9 cellular contexts compared by ENCODE assay signal in the genomic region with DNA sequence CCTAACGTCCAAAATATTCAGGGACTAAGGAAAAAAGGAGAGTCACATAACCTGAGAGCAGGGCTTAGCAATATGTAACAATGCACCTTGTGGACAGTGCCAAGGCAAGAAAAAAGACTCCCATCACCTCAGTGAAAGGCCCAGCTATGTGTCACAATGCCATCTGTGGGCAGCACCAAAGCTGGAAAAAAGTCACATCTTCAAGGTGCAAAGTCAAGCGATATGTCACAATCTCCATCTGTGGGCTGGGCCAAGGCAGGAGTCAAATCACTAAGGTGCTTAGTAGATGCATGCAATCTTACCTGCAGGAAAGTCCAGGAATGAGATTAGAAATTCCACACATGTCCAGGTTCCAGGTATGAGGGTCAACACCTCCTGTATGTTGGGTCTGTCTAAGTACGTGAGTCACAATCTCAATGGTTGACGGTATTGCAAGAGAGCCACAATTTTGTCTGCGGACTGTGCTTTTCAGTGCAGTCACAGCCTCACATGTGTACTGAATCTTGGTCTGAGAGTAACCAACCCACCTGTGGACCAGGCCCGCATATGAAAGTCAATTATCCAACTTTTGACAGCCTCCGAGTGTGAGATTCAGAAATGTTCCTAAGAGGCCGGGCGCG. TPM values are rescaled to one million over a fixed set of nuclear protein-coding genes. Genes with fewer than 3 reads are reported as not detected.
DNase-seq lines count a peak whose midpoint lies in the region; ATAC-seq, FAIRE-seq and TF ChIP-seq lines count a peak whose summit lies in the region.
"Had no signal": no experiment of that assay in that cellular context is flagged by ENCODE, and none has a peak within 500 bp of the region (broad histone marks: within the 10 kb centered on the region; RNA-seq: fewer than 3 reads in every experiment).

No MANE protein-coding gene starts in this region.

- H3K9me3 ChIP-seq in breast epithelium (no peaks in the 10 kb centered on the region), astrocyte (ENCODE audit: insufficient read depth, low read depth, low read length) (peaks cover 3% of the 10 kb centered on the region), right lobe of liver (no peaks in the 10 kb centered on the region), transverse colon (no peaks in the 10 kb centered on the region)

- peaks cover 14% of the 10 kb centered on the region for H3K9me3 Mint-ChIP-seq in MCF 10A (ENCODE audit: unreplicated experiment)
- peaks cover 5% of the 10 kb centered on the region for H3K9me3 Mint-ChIP-seq in astrocyte (ENCODE audit: unreplicated experiment)

- CTCF ChIA-PET in MCF 10A (lab: Yijun Ruan, JAX): no interaction called here

- no peak for TF ChIP-seq EP300 in transverse colon (IDR thresholded peaks at IDR 0.05; ENCODE audit: low read depth)

- H3K36me3 Mint-ChIP-seq in MCF 10A (ENCODE audit: insufficient read depth, unreplicated experiment) (no peaks in the 10 kb centered on the region), astrocyte (ENCODE audit: low read depth, unreplicated experiment) (peaks cover 10% of the 10 kb centered on the region)

- H4K20me1 ChIP-seq in astrocyte (ENCODE audit: insufficient read depth, low read length): no peaks in the 10 kb centered on the region

- H3K9ac ChIP-seq in astrocyte (ENCODE audit: low read length): peak overlapping the region; percentile 47

- DNase-seq in breast epithelium (ENCODE audit: low spot score in 2 of 2) (no peak), MCF 10A (ENCODE audit: unreplicated experiment) (no peak), astrocyte (ENCODE audit: low read depth) (no peak), right lobe of liver (no peak), transverse colon (no peak), putamen (ENCODE audit: low spot score) (no peak)

- H3K4me2 ChIP-seq in astrocyte (ENCODE audit: low read length): peak overlapping the region; percentile 81

- H3K4me3 Mint-ChIP-seq in MCF 10A (ENCODE audit: unreplicated experiment) (no peak overlapping the region), astrocyte (ENCODE audit: unreplicated experiment) (peak overlapping the region; percentile 93)

- intact Hi-C loops in breast epithelium (cut with DNase I; ENCODE audit: low total_unique reads): no loop called here
- intact Hi-C loops in MCF 10A (cut with micrococcal nuclease): no loop called here
- intact Hi-C loops in right lobe of liver (cut with DNase I): no loop called here
- intact Hi-C loops in transverse colon (cut with DNase I; ENCODE audit: low total_unique reads): no loop called here

- H3K4me1 Mint-ChIP-seq in MCF 10A (ENCODE audit: insufficient read depth, unreplicated experiment) (no peaks in the 10 kb centered on the region), astrocyte (ENCODE audit: low read depth, unreplicated experiment) (peaks cover 3% of the 10 kb centered on the region)

- no TSS peak for BruUV-seq in MCF 10A (replicated peaks; lab: Mats Ljungman, UMichigan)

- TF ChIP-seq CTCF in breast epithelium (IDR thresholded peaks at IDR 0.05) (no peak), MCF 10A (IDR thresholded peaks at IDR 0.05; ENCODE audit: unreplicated experiment) (no peak), astrocyte (IDR thresholded peaks at IDR 0.05; ENCODE audit: insufficient read depth, low read depth, low read length) (no peak), right lobe of liver (IDR thresholded peaks at IDR 0.05) (no peak), transverse colon (IDR thresholded peaks at IDR 0.05) (no peak)

- TF ChIP-seq POLR2A in breast epithelium (IDR thresholded peaks at IDR 0.05) (no peak), right lobe of liver (IDR thresholded peaks at IDR 0.05) (no peak), transverse colon (IDR thresholded peaks at IDR 0.05) (no peak)

- H3K79me2 ChIP-seq in astrocyte (ENCODE audit: insufficient read depth, low read length): peaks cover 38% of the 10 kb centered on the region

- POLR2A ChIA-PET in MCF 10A (lab: Yijun Ruan, JAX): no interaction called here

- no peaks in the 10 kb centered on the region for H3K27me3 Mint-ChIP-seq in MCF 10A (ENCODE audit: insufficient read depth, unreplicated experiment)
- no peaks in the 10 kb centered on the region for H3K27me3 Mint-ChIP-seq in astrocyte (ENCODE audit: low read depth, unreplicated experiment)

- ATAC-seq in right lobe of liver: no peak
- no peak for ATAC-seq in GM21576 (IDR thresholded peaks at IDR 0.05; ENCODE audit: unreplicated experiment)
- ATAC-seq in GM19463 (IDR thresholded peaks at IDR 0.05; ENCODE audit: unreplicated experiment): no peak

- in situ Hi-C loops in transverse colon (cut with MboI; ENCODE audit: low pct_ligation_motif_present in 1 of 4, low pct_unique_long_range_greater_than_20kb in 1 of 4, low sequenced_read_pairs in 3 of 4): no loop called here

- H3K27ac ChIP-seq in breast epithelium (no peak overlapping the region), astrocyte (ENCODE audit: low read depth, low read length) (no peak overlapping the region), right lobe of liver (no peak overlapping the region), transverse colon (no peak overlapping the region)

- H3K4me1 ChIP-seq in breast epithelium (no peaks in the 10 kb centered on the region), astrocyte (ENCODE audit: insufficient read depth, low read length) (peaks cover 6% of the 10 kb centered on the region), right lobe of liver (no peaks in the 10 kb centered on the region), transverse colon (peaks cover 0 to 15% (median 4%) of the 10 kb centered on the region in 4 donors)

- H3K27ac Mint-ChIP-seq in MCF 10A (ENCODE audit: low read depth, unreplicated experiment): no peak overlapping the region
- no peak overlapping the region for H3K27ac Mint-ChIP-seq in astrocyte (ENCODE audit: unreplicated experiment)

- no peak for FAIRE-seq in astrocyte (lab: Jason Lieb, UNC)
- FAIRE-seq: TTC549 had no signal

- H2AFZ ChIP-seq in astrocyte (ENCODE audit: low read depth, low read length): no peak overlapping the region

- H3K4me3 ChIP-seq in breast epithelium (peak overlapping the region; percentile 69 to 85 (median 80)), astrocyte (ENCODE audit: insufficient read depth, low read depth, low read length) (peak overlapping the region; percentile 79), right lobe of liver (peak overlapping the region in 2 of 3 donors; percentile 50 to 57), transverse colon (peak overlapping the region in 3 of 4 donors; percentile 56 to 73 (median 72))

- H3K27me3 ChIP-seq in breast epithelium: no peaks in the 10 kb centered on the region
- no peaks in the 10 kb centered on the region for H3K27me3 ChIP-seq in astrocyte (ENCODE audit: insufficient read depth, low read length)
- H3K27me3 ChIP-seq in right lobe of liver: no peaks in the 10 kb centered on the region
- no peaks in the 10 kb centered on the region for H3K27me3 ChIP-seq in transverse colon

- H3K36me3 ChIP-seq in breast epithelium (no peaks in the 10 kb centered on the region), astrocyte (ENCODE audit: insufficient read depth, low read length) (peaks cover 4% of the 10 kb centered on the region), right lobe of liver (no peaks in the 10 kb centered on the region), transverse colon (no peaks in the 10 kb centered on the region)

- 59% methylated on average over 8 of the region's 10 CpGs for WGBS in right lobe of liver (ENCODE audit: insufficient coverage, low coverage, low lambda C conversion rate, missing lambda C conversion rate)
- WGBS in transverse colon (ENCODE audit: low coverage in 1 of 2), 2 donors: 83 to 89% methylated on average over 7 to 10 of the region's 10 CpGs

RNA-seq across cellular contexts. Expression of a gene that starts 14.8 kb away (rescaled TPM):
- 10 to 100 TPM; 19.7 to 35.6 (median 21.0) TPM for total RNA-seq in breast epithelium
- 0.09 and 0.32 TPM in 2 replicates for total RNA-seq in MCF 10A (2022)
- total RNA-seq in astrocyte: 11.8 and 15.3 TPM in 2 replicates
- total RNA-seq in right lobe of liver: 1 to 10 TPM in 4 of 6 experiments, under 1 TPM in 2; 0.49 to 1.5 (median 1.2) TPM
- total RNA-seq in transverse colon: 10 to 100 TPM; 10.5 to 16.7 (median 13.8) TPM
